Comparison of ENCODE assay signal across 8 cellular contexts in genomic region chr16:68396481-68396880, GRCh38. TPM values are rescaled to one million over a fixed set of nuclear protein-coding genes. Genes with fewer than 3 reads are reported as not detected.
DNase-seq lines count a peak whose midpoint lies in the region; ATAC-seq and TF ChIP-seq lines count a peak whose summit lies in the region.

No MANE protein-coding gene starts in this region.

- no peaks in the 10 kb centered on the region for H3K9me2 ChIP-seq in DOHH2 (replicated peaks; ENCODE audit: control insufficient read depth, low read length)

- H3K79me2 ChIP-seq in DOHH2 (ENCODE audit: control insufficient read depth, low read length) = no peaks in the 10 kb centered on the region
- no peaks in the 10 kb centered on the region for H3K79me2 ChIP-seq in KMS-11 (ENCODE audit: insufficient read depth, low read depth)

- H3K4me2 ChIP-seq in DOHH2 (ENCODE audit: low read length) = no peak overlapping the region
- H3K4me2 ChIP-seq in KMS-11 = no peak overlapping the region

- H3K9me3 Mint-ChIP-seq in activated CD8-positive, alpha-beta T cell treated with anti-CD3 and anti-CD28 coated beads for 36 hours = no peaks in the 10 kb centered on the region

- peaks cover 7% of the 10 kb centered on the region for H3K4me1 Mint-ChIP-seq in activated CD8-positive, alpha-beta T cell treated with anti-CD3 and anti-CD28 coated beads for 36 hours (ENCODE audit: low read depth)

- TF ChIP-seq CTCF in DOHH2 (IDR thresholded peaks at IDR 0.05; ENCODE audit: low read depth, low read length, poor library complexity, severe bottlenecking) (peak; percentile 53), KMS-11 (conservative IDR thresholded peaks at IDR 0.05; ENCODE audit: low read depth, low read length) (peak; percentile 71), esophagus muscularis mucosa (IDR thresholded peaks at IDR 0.05) (peak; percentile 28 to 43 (median 39))
- TF ChIP-seq CTCF in activated CD8-positive, alpha-beta T cell treated with anti-CD3 and anti-CD28 coated beads for 36 hours (IDR thresholded peaks at IDR 0.05) = peak; percentile 60

- peak; percentile 68 for DNase-seq in activated CD8-positive, alpha-beta T cell treated with anti-CD3 and anti-CD28 coated beads for 36 hours
- DNase-seq in esophagus muscularis mucosa (ENCODE audit: extremely low spot score) (no peak), sciatic nerve (ENCODE audit: low spot score) (no peak), iPS-NIHi7 (ENCODE audit: extremely low spot score) (no peak)

- H3K36me3 ChIP-seq in DOHH2 (ENCODE audit: control insufficient read depth, low read length) (no peaks in the 10 kb centered on the region), KMS-11 (ENCODE audit: insufficient read depth) (no peaks in the 10 kb centered on the region), esophagus muscularis mucosa (no peaks in the 10 kb centered on the region)

- H3K27me3 Mint-ChIP-seq in activated CD8-positive, alpha-beta T cell treated with anti-CD3 and anti-CD28 coated beads for 36 hours = no peaks in the 10 kb centered on the region

- CTCF ChIA-PET in activated CD8-positive, alpha-beta T cell treated with anti-CD3 and anti-CD28 coated beads for 36 hours (lab: Charles Lee) = interaction anchor here (0.6 to 4.8 kb wide), 34 partner anchors 8 to 225 kb away, joined by 3 to 47 read pairs (median 4); partner anchors contain the start of genes SLC7A6 and SMPD3

- H3K4me3 Mint-ChIP-seq in activated CD8-positive, alpha-beta T cell treated with anti-CD3 and anti-CD28 coated beads for 36 hours = no peak overlapping the region

- no peaks in the 10 kb centered on the region for H4K20me1 ChIP-seq in DOHH2 (ENCODE audit: control insufficient read depth, insufficient read depth, low read depth, low read length)
- H4K20me1 ChIP-seq in KMS-11 (ENCODE audit: insufficient read depth) = no peaks in the 10 kb centered on the region

- no peak overlapping the region for H3K27ac Mint-ChIP-seq in activated CD8-positive, alpha-beta T cell treated with anti-CD3 and anti-CD28 coated beads for 36 hours

- H2AFZ ChIP-seq in KMS-11 (ENCODE audit: low read depth) = no peak overlapping the region

- H3K36me3 Mint-ChIP-seq in activated CD8-positive, alpha-beta T cell treated with anti-CD3 and anti-CD28 coated beads for 36 hours (ENCODE audit: low read depth) = no peaks in the 10 kb centered on the region

- H3F3A ChIP-seq in DOHH2 (ENCODE audit: control insufficient read depth, insufficient read depth) = no peaks in the 10 kb centered on the region

- intact Hi-C loops in activated CD8-positive, alpha-beta T cell treated with anti-CD3 and anti-CD28 coated beads for 36 hours (cut with micrococcal nuclease) = loop anchor here (5.0 kb wide), 1 partner anchor 111 kb away; no protein-coding TSS in a partner anchor
- intact Hi-C loops in esophagus muscularis mucosa (cut with DNase I) = no loop called here
- intact Hi-C loops in sciatic nerve (cut with DNase I) = no loop called here

- TF ChIP-seq EP300 in esophagus muscularis mucosa (IDR thresholded peaks at IDR 0.05) = no peak

- POLR2A ChIA-PET in activated CD8-positive, alpha-beta T cell treated with anti-CD3 and anti-CD28 coated beads for 36 hours (lab: Charles Lee) = interaction anchor here (0.7 to 1.5 kb wide), 2 partner anchors 18 to 132 kb away, joined by 3 read pairs; no protein-coding TSS in a partner anchor

- H3K27ac ChIP-seq in DOHH2 (ENCODE audit: low read depth, low read length) (no peak overlapping the region), KMS-11 (no peak overlapping the region), esophagus muscularis mucosa (replicated peaks in 1 of 4) (no peak overlapping the region)

- TF ChIP-seq POLR2A in esophagus muscularis mucosa (IDR thresholded peaks at IDR 0.05; ENCODE audit: low read depth) = no peak

- 38% methylated on average over 6 of the region's 6 CpGs for WGBS in esophagus muscularis mucosa

- no peaks in the 10 kb centered on the region for H3K9me3 ChIP-seq in DOHH2 (ENCODE audit: control insufficient read depth, insufficient read depth, low read length)
- no peaks in the 10 kb centered on the region for H3K9me3 ChIP-seq in esophagus muscularis mucosa

- H3K4me3 ChIP-seq in DOHH2 (ENCODE audit: low read length) = no peak overlapping the region
- H3K4me3 ChIP-seq in KMS-11 (IDR thresholded peaks at IDR 0.05; ENCODE audit: insufficient read depth, low read depth, low read length) = no peak overlapping the region
- H3K4me3 ChIP-seq in esophagus muscularis mucosa = no peak overlapping the region

- peaks cover 9% of the 10 kb centered on the region for H3K27me3 ChIP-seq in DOHH2 (ENCODE audit: control insufficient read depth, low read length)
- no peaks in the 10 kb centered on the region for H3K27me3 ChIP-seq in KMS-11 (ENCODE audit: insufficient read depth, low read depth)
- peaks cover 0 to 11% (median 0%) of the 10 kb centered on the region in 4 donors for H3K27me3 ChIP-seq in esophagus muscularis mucosa

- no peak overlapping the region for H3K9ac ChIP-seq in KMS-11

- H3K4me1 ChIP-seq in DOHH2 (ENCODE audit: control insufficient read depth, low read length) = no peaks in the 10 kb centered on the region
- peaks cover 12% of the 10 kb centered on the region for H3K4me1 ChIP-seq in KMS-11 (ENCODE audit: low read depth, poor library complexity, severe bottlenecking)
- no peaks in the 10 kb centered on the region for H3K4me1 ChIP-seq in esophagus muscularis mucosa

- ATAC-seq in activated CD8-positive, alpha-beta T cell treated with anti-CD3 and anti-CD28 coated beads for 36 hours = peak; percentile 77
- ATAC-seq in sciatic nerve = peak; percentile 20
- no peak for ATAC-seq in GM21717 (IDR thresholded peaks at IDR 0.05; ENCODE audit: unreplicated experiment)
- ATAC-seq in HG02870 (IDR thresholded peaks at IDR 0.05; ENCODE audit: unreplicated experiment) = no peak

RNA-seq across cellular contexts. Expression of gene SMPD3, which starts 51.8 kb away (rescaled TPM):
- total RNA-seq in activated CD8-positive, alpha-beta T cell treated with anti-CD3 and anti-CD28 coated beads for 36 hours = under 1 TPM; 0.16 to 0.63 TPM
- total RNA-seq in esophagus muscularis mucosa (under 1 TPM; 0.32 to 0.92 (median 0.54) TPM), sciatic nerve (1.2 TPM)

Comparison
In these comparisons a context has a peak if more than half of its experiments do, and no peak if none do; other contexts are left out.
1. ATAC-seq: peak in activated CD8-positive, alpha-beta T cell treated with anti-CD3 and anti-CD28 coated beads for 36 hours (single experiment) and sciatic nerve (single experiment); none in GM21717 (single experiment) and HG02870 (single experiment).
2. Peak in every context shown above with its lines, with median percentiles within 50 percentile points of each other: CTCF ChIP-seq.